10 cellular contexts compared by ENCODE assay signal in the genomic region with DNA sequence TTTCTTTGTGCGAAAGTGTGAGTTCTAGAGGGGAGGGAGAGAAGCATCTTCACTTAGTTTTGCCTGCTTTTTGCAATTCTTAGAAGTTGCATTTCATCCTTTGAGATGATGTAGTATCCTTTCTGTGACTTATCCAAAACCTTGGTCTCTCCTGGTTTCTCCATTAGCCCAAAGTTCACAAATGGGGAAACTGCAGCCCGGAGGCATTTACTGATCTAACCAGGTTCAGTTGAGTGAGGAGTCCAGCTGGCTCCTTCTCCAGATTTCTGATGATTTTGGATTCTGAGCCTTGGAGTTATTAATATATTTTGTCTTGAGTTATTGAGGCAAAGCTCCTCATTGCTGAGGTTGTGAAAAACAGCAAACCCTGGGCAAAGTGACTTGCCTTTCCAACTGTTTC. TPM values are rescaled to one million over a fixed set of nuclear protein-coding genes. Genes with fewer than 3 reads are reported as not detected.
DNase-seq lines count a peak whose midpoint lies in the region; ATAC-seq, FAIRE-seq and TF ChIP-seq lines count a peak whose summit lies in the region.
"Had no signal": no experiment of that assay in that cellular context is flagged by ENCODE, and none has a peak within 500 bp of the region (broad histone marks: within the 10 kb centered on the region; RNA-seq: fewer than 3 reads in every experiment).

No MANE protein-coding gene starts in this region.

- no peak overlapping the region for H4K5ac ChIP-seq in H9 (ENCODE audit: insufficient read length, low read depth, low read length)

- H2BK15ac ChIP-seq in H9 (ENCODE audit: low read depth, low read length) = no peak overlapping the region; the same call in 1 of the 2 replicates

- no peak overlapping the region for H3K56ac ChIP-seq in H9 (ENCODE audit: insufficient read length, low read depth, low read length)

- no peak overlapping the region for H2BK12ac ChIP-seq in H9 (ENCODE audit: insufficient read length, low read depth, low read length)

- no peak overlapping the region for H2BK120ac ChIP-seq in H9 (ENCODE audit: low read depth, low read length, poor library complexity, severe bottlenecking)

- no peaks in the 10 kb centered on the region for H4K20me1 ChIP-seq in H9 (ENCODE audit: control insufficient read depth, insufficient read depth, insufficient read length)

- H3K9me3 ChIP-seq in H9 (ENCODE audit: control insufficient read depth, low read depth, low read length) (no peaks in the 10 kb centered on the region), small intestine (ENCODE audit: control insufficient read depth, low read depth) (no peaks in the 10 kb centered on the region)

- no peak overlapping the region for H2BK5ac ChIP-seq in H9 (ENCODE audit: insufficient read length, low read length)

- H3K27me3 Mint-ChIP-seq in H9 (ENCODE audit: low read depth) = peaks cover 73% of the 10 kb centered on the region
- H3K27me3 Mint-ChIP-seq in naive thymus-derived CD8-positive, alpha-beta T cell = peaks cover 2 to 35% (median 10%) of the 10 kb centered on the region in 5 donors

- H3K27me3 ChIP-seq in H9 (ENCODE audit: insufficient read depth, low read length) (peaks cover 26% of the 10 kb centered on the region; the same call in 1 of the 2 replicates), small intestine (ENCODE audit: control insufficient read depth in 2 of 2, insufficient read depth in 2 of 2, low read length in 2 of 2) (no peaks in the 10 kb centered on the region)

- DNase-seq in AG09309 (ENCODE audit: low read depth) (no peak), H9 (no peak), astrocyte of the spinal cord (ENCODE audit: low read depth, low spot score) (no peak), small intestine (no peak), COLO829 (ENCODE audit: low spot score) (no peak), HuH-7 (ENCODE audit: low spot score) (no peak)
- no peak for DNase-seq in naive thymus-derived CD8-positive, alpha-beta T cell
- DNase-seq: activated naive CD4-positive, alpha-beta T cell treated with anti-CD3 and anti-CD28 coated beads, Interleukin-2, amount 50 U/mL, for 16 hours; KG1 had no signal

- no peak overlapping the region for H2BK20ac ChIP-seq in H9 (ENCODE audit: low read depth, low read length, poor library complexity, severe bottlenecking)

- no peaks in the 10 kb centered on the region; a peak in 1 of 5 replicates for H3K9me3 Mint-ChIP-seq in H9
- no peaks in the 10 kb centered on the region for H3K9me3 Mint-ChIP-seq in naive thymus-derived CD8-positive, alpha-beta T cell

- no peak overlapping the region for H3K18ac ChIP-seq in H9 (ENCODE audit: insufficient read length, low read depth, low read length)

- peak overlapping the region; percentile 89 for H3K4me3 ChIP-seq in AG09309 (ENCODE audit: control insufficient read depth, low read depth, low read length)
- peak overlapping the region; percentile 70 for H3K4me3 ChIP-seq in astrocyte of the spinal cord (ENCODE audit: low read depth, low read length)
- H3K4me3 ChIP-seq in small intestine (ENCODE audit: low read depth in 1 of 2, low read length in 2 of 2) = peak overlapping the region in 1 of 2 donors; percentile 69

- TF ChIP-seq CTCF in AG09309 (IDR thresholded peaks at IDR 0.05; ENCODE audit: control insufficient read depth, insufficient read depth, low read depth, low read length, missing control alignments) = no peak
- no peak for TF ChIP-seq CTCF in H9 (conservative IDR thresholded peaks at IDR 0.05)
- no peak for TF ChIP-seq CTCF in astrocyte of the spinal cord (IDR thresholded peaks at IDR 0.05; ENCODE audit: low read depth, low read length)

- H3K9ac ChIP-seq in H9 (ENCODE audit: extremely low read depth, insufficient read length, low read length) = no peak overlapping the region

- H3K27ac ChIP-seq in H9 (ENCODE audit: insufficient read length, low read depth, low read length) = no peak overlapping the region
- no peak overlapping the region for H3K27ac ChIP-seq in small intestine (ENCODE audit: low read depth in 1 of 2, low read length in 1 of 2)

- POLR2A ChIA-PET in naive thymus-derived CD8-positive, alpha-beta T cell (lab: Charles Lee) = no interaction called here

- H3K36me3 ChIP-seq in small intestine (ENCODE audit: control insufficient read depth in 2 of 2, insufficient read depth in 2 of 2, low read length in 2 of 2) = no peaks in the 10 kb centered on the region

- H3K23ac ChIP-seq in H9 (ENCODE audit: insufficient read length, low read depth, low read length) = no peak overlapping the region

- no peak overlapping the region for H3K14ac ChIP-seq in H9 (ENCODE audit: insufficient read depth, low read length)

- H3K4ac ChIP-seq in H9 (ENCODE audit: low read depth, low read length) = no peak overlapping the region

- WGBS in H9 (ENCODE audit: extremely low coverage, insufficient read length, low lambda C conversion rate) = no CpG with 5 or more reads among the region's 2 CpGs
- WGBS in small intestine, 3 donors = 65 to 87% (median 75%) methylated on average over 2 of the region's 2 CpGs

- H2AK5ac ChIP-seq in H9 (ENCODE audit: insufficient read length, low read length) = no peak overlapping the region

- H3K4me3 Mint-ChIP-seq in H9 = peak overlapping the region in 1 of 2 experiments; percentile 79; a peak in 3 of 5 replicates
- peak overlapping the region in 9 of 10 donors; percentile 73 to 91 (median 86) for H3K4me3 Mint-ChIP-seq in naive thymus-derived CD8-positive, alpha-beta T cell

- H3K79me2 ChIP-seq in H9 (ENCODE audit: insufficient read depth, low read length) = no peaks in the 10 kb centered on the region

- peaks cover 0 to 2% (median 0%) of the 10 kb centered on the region in 3 experiments; a peak in 3 of 7 replicates for H3K36me3 Mint-ChIP-seq in H9 (ENCODE audit: insufficient read depth in 1 of 3, low read depth in 3 of 3)
- H3K36me3 Mint-ChIP-seq in naive thymus-derived CD8-positive, alpha-beta T cell = peaks cover 0 to 7% (median 2%) of the 10 kb centered on the region in 3 donors

- peaks cover 16 to 20% of the 10 kb centered on the region in 2 experiments for H3K4me1 Mint-ChIP-seq in H9
- H3K4me1 Mint-ChIP-seq in naive thymus-derived CD8-positive, alpha-beta T cell = peaks cover 11 to 35% (median 24%) of the 10 kb centered on the region in 4 donors

- no peak for FAIRE-seq in small intestine (lab: Jason Lieb, UNC)

- no peaks in the 10 kb centered on the region for H3K4me1 ChIP-seq in H9 (ENCODE audit: insufficient read depth, low read length)
- H3K4me1 ChIP-seq in small intestine (ENCODE audit: control insufficient read depth in 2 of 2, insufficient read depth in 1 of 2, low read depth in 1 of 2, low read length in 1 of 2) = peaks cover 3 to 14% of the 10 kb centered on the region in 2 donors

- no peak overlapping the region for H4K8ac ChIP-seq in H9 (replicated peaks; ENCODE audit: insufficient read length, low read depth, low read length)

- H3K23me2 ChIP-seq in H9 (ENCODE audit: insufficient read length, low read depth, low read length, poor library complexity, severe bottlenecking) = peaks cover 13% of the 10 kb centered on the region

- H3K27ac Mint-ChIP-seq in H9 = no peak overlapping the region
- peak overlapping the region in 1 of 10 donors; percentile 38 for H3K27ac Mint-ChIP-seq in naive thymus-derived CD8-positive, alpha-beta T cell

- H2AFZ ChIP-seq in H9 (ENCODE audit: low read length) = no peak overlapping the region

- no peaks in the 10 kb centered on the region for H3K79me1 ChIP-seq in H9 (ENCODE audit: insufficient read depth, low read depth, low read length, poor library complexity, severe bottlenecking)

- no peak overlapping the region for H4K91ac ChIP-seq in H9 (ENCODE audit: insufficient read length, low read depth, low read length)

- no peak overlapping the region for H3T11ph ChIP-seq in H9 (ENCODE audit: low read length)

- peak overlapping the region; percentile 53 for H3K4me2 ChIP-seq in H9 (ENCODE audit: insufficient read depth, insufficient read length, low read length)

- in situ Hi-C loops in astrocyte of the spinal cord (cut with HindIII; ENCODE audit: low sequenced_read_pairs) = no loop called here

- no peak for ATAC-seq in naive thymus-derived CD8-positive, alpha-beta T cell
- no peak for ATAC-seq in HG02885 (IDR thresholded peaks at IDR 0.05; ENCODE audit: poor library complexity, unreplicated experiment)

RNA-seq across cellular contexts. Expression of a gene that starts 1.6 kb away (rescaled TPM):
- 1.1 and 1.9 TPM in 2 replicates for total RNA-seq in H9 (2021)
- total RNA-seq in naive thymus-derived CD8-positive, alpha-beta T cell = 1 to 10 TPM; 1.6 to 1.9 TPM
- 1 to 10 TPM in 1 of 3 donors, under 1 TPM in 2; 0.09 to 1.2 (median 0.18) TPM for polyA plus RNA-seq in naive thymus-derived CD8-positive, alpha-beta T cell
- 10 to 100 TPM in 1 of 3 donors, 1 to 10 TPM in 1, under 1 TPM in 1; 0.67 to 18.7 (median 2.2) TPM for polyA plus RNA-seq in small intestine
